Comparison of ENCODE assay signal across 1 cellular context in genomic region chr4:1962980-1963379, GRCh38.
TF ChIP-seq lines count a peak whose summit lies in the region.

No MANE protein-coding gene starts in this region.

TF ChIP-seq in WTC11, 78 proteins besides CTCF, POLR2A, EP300 and RAD21 (continued from another document):
- no peak for TF ChIP-seq ATF2 (CRISPR knock-in tag; IDR thresholded peaks at IDR 0.05; ENCODE audit: borderline replicate concordance, low read depth)
- TF ChIP-seq FOXK1 (CRISPR knock-in tag; IDR thresholded peaks at IDR 0.05), result no peak
- no peak for TF ChIP-seq ZNF512 (CRISPR knock-in tag; IDR thresholded peaks at IDR 0.05; ENCODE audit: borderline replicate concordance)
- no peak for TF ChIP-seq ZNF263 (CRISPR knock-in tag; IDR thresholded peaks at IDR 0.05; ENCODE audit: low read depth)
- TF ChIP-seq NFYB (CRISPR knock-in tag; conservative IDR thresholded peaks at IDR 0.05; ENCODE audit: low read depth), result no peak
- TF ChIP-seq ZNF396 (CRISPR knock-in tag; IDR thresholded peaks at IDR 0.05; ENCODE audit: borderline replicate concordance), result no peak
- no peak for TF ChIP-seq GTF2I (CRISPR knock-in tag; conservative IDR thresholded peaks at IDR 0.05)
- no peak for TF ChIP-seq ESRRA (CRISPR knock-in tag; IDR thresholded peaks at IDR 0.05; ENCODE audit: borderline replicate concordance)
- no peak for TF ChIP-seq TCF7 (CRISPR knock-in tag; IDR thresholded peaks at IDR 0.05; ENCODE audit: low read depth)
